1 cellular context compared by ENCODE assay signal in the genomic region with DNA sequence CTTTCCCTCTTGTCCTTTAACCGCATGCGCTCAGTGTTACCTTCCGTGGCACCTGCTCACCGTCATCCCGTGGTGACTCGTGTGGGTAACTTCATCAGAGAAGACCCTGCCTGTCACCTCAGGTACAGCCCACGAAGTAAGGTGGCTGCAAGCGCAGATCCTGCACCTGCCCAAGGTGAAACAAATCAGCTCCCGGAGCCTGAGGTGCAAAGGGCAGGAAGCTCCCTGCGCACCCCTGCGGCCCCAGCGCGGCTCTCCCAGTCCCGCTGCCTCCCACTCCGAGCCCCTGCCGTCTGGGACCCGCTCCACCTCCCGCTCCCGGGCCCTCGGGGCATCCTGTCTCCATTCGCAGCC.
TF ChIP-seq lines count a peak whose summit lies in the region.

No MANE protein-coding gene starts in this region.

TF ChIP-seq in GM23338, 12 proteins besides CTCF, POLR2A, EP300 and RAD21 (continued from another document):
- TF ChIP-seq, protein P1, sequence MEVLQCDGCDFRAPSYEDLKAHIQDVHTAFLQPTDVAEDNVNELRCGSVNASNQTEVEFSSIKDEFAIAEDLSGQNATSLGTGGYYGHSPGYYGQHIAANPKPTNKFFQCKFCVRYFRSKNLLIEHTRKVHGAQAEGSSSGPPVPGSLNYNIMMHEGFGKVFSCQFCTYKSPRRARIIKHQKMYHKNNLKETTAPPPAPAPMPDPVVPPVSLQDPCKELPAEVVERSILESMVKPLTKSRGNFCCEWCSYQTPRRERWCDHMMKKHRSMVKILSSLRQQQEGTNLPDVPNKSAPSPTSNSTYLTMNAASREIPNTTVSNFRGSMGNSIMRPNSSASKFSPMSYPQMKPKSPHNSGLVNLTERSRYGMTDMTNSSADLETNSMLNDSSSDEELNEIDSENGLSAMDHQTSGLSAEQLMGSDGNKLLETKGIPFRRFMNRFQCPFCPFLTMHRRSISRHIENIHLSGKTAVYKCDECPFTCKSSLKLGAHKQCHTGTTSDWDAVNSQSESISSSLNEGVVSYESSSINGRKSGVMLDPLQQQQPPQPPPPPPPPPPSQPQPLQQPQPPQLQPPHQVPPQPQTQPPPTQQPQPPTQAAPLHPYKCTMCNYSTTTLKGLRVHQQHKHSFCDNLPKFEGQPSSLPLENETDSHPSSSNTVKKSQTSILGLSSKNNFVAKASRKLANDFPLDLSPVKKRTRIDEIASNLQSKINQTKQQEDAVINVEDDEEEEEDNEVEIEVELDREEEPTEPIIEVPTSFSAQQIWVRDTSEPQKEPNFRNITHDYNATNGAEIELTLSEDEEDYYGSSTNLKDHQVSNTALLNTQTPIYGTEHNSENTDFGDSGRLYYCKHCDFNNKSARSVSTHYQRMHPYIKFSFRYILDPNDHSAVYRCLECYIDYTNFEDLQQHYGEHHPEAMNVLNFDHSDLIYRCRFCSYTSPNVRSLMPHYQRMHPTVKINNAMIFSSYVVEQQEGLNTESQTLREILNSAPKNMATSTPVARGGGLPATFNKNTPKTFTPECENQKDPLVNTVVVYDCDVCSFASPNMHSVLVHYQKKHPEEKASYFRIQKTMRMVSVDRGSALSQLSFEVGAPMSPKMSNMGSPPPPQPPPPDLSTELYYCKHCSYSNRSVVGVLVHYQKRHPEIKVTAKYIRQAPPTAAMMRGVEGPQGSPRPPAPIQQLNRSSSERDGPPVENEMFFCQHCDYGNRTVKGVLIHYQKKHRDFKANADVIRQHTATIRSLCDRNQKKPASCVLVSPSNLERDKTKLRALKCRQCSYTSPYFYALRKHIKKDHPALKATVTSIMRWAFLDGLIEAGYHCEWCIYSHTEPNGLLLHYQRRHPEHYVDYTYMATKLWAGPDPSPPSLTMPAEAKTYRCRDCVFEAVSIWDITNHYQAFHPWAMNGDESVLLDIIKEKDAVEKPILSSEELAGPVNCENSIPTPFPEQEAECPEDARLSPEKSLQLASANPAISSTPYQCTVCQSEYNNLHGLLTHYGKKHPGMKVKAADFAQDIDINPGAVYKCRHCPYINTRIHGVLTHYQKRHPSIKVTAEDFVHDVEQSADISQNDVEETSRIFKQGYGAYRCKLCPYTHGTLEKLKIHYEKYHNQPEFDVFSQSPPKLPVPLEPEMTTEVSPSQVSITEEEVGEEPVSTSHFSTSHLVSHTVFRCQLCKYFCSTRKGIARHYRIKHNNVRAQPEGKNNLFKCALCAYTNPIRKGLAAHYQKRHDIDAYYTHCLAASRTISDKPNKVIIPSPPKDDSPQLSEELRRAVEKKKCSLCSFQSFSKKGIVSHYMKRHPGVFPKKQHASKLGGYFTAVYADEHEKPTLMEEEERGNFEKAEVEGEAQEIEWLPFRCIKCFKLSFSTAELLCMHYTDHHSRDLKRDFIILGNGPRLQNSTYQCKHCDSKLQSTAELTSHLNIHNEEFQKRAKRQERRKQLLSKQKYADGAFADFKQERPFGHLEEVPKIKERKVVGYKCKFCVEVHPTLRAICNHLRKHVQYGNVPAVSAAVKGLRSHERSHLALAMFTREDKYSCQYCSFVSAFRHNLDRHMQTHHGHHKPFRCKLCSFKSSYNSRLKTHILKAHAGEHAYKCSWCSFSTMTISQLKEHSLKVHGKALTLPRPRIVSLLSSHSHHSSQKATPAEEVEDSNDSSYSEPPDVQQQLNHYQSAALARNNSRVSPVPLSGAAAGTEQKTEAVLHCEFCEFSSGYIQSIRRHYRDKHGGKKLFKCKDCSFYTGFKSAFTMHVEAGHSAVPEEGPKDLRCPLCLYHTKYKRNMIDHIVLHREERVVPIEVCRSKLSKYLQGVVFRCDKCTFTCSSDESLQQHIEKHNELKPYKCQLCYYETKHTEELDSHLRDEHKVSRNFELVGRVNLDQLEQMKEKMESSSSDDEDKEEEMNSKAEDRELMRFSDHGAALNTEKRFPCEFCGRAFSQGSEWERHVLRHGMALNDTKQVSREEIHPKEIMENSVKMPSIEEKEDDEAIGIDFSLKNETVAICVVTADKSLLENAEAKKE (CRISPR knock-in tag; IDR thresholded peaks at IDR 0.05) = no peak
